Comparison of ENCODE assay signal across 21 cellular contexts in the genomic region with DNA sequence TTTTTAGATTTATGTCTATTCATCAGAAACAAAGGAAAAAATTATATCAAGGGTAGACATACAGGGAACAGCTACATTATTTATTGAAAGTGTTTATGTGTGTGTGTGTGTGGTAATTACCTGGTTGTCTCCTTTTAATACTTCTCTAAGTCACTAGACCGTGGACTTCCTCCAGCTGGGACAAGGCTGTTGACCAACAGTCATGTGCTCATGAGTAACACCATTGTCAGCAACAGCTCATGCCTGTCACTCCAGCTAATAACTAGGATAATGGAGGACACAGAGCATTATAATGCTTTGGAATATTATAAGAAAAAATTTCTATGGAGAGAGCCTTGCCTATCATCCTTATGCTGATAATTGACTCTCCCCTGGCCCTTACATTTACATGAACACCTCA.
A peak's percentile ranks its signal among the peaks of the same experiment; 100 is the strongest.
DNase-seq lines count a peak whose midpoint lies in the region; ATAC-seq and TF ChIP-seq lines count a peak whose summit lies in the region.
"Had no signal": no experiment of that assay in that cellular context is flagged by ENCODE, and none has a peak within 500 bp of the region (broad histone marks: within the 10 kb centered on the region; RNA-seq: fewer than 3 reads in every experiment).

No MANE protein-coding gene starts in this region.

- 83% methylated on average over 1 of the region's 1 CpG for WGBS in mesenchymal stem cell

- H3K27ac Mint-ChIP-seq in CD8-positive, alpha-beta T cell, result no peak overlapping the region
- H3K27ac Mint-ChIP-seq: activated naive CD8-positive, alpha-beta T cell; activated T-helper 1 cell treated with anti-CD3 and anti-CD28 coated beads, Interleukin-12 subunit alpha, Interleukin-12 subunit beta, Interleukin-2, Interleukin-4 antibody, amounts not matched to agents 30 ng/mL and 10 ng/mL and 1 ng/mL, durations not matched to agents 14 hours and 24 hours and 36 hours; brain; CD4-positive, alpha-beta memory T cell had no signal

- H2AFZ ChIP-seq in mesenchymal stem cell (ENCODE audit: low read depth, low read length), result no peak overlapping the region

- POLR2A ChIA-PET in CD8-positive, alpha-beta T cell (lab: Charles Lee), result no interaction called here

- H2BK5ac ChIP-seq in mesenchymal stem cell (ENCODE audit: low read depth, low read length, poor library complexity, severe bottlenecking), result no peak overlapping the region

- no peak overlapping the region for H4K91ac ChIP-seq in mesenchymal stem cell (ENCODE audit: low read length)

- peaks cover 4% of the 10 kb centered on the region for H3K9me3 ChIP-seq in mesenchymal stem cell (ENCODE audit: control insufficient read depth, low read length)
- no peaks in the 10 kb centered on the region for H3K9me3 ChIP-seq in CD8-positive, alpha-beta T cell (ENCODE audit: low read length)
- H3K9me3 ChIP-seq: neutrophil, right atrium auricular region had no signal

- no peak overlapping the region for H3K4me2 ChIP-seq in mesenchymal stem cell (ENCODE audit: low read length, poor library complexity, severe bottlenecking)

- H3K4me1 Mint-ChIP-seq in CD8-positive, alpha-beta T cell (ENCODE audit: low read depth), result no peaks in the 10 kb centered on the region
- H3K4me1 Mint-ChIP-seq: CD4-positive, alpha-beta memory T cell had no signal

- no peak for ATAC-seq in HG03521 (IDR thresholded peaks at IDR 0.05; ENCODE audit: unreplicated experiment)
- no peak for ATAC-seq in CD8-positive, alpha-beta T cell

- H2AK5ac ChIP-seq in mesenchymal stem cell (ENCODE audit: low read length, severe bottlenecking), result no peak overlapping the region

- CTCF ChIA-PET in CD8-positive, alpha-beta T cell (lab: Charles Lee), result no interaction called here

- H3K23ac ChIP-seq in mesenchymal stem cell (ENCODE audit: low read length in 2 of 2), result no peak overlapping the region

- H2BK120ac ChIP-seq in mesenchymal stem cell (ENCODE audit: low read depth, low read length), result no peak overlapping the region

- intact Hi-C loops in CD8-positive, alpha-beta T cell (cut with DNase I, micrococcal nuclease), result no loop called here

- H3K79me1 ChIP-seq in mesenchymal stem cell (replicated peaks; ENCODE audit: low read length, poor library complexity, severe bottlenecking), result no peaks in the 10 kb centered on the region

- H3K4me1 ChIP-seq in mesenchymal stem cell (ENCODE audit: control insufficient read depth, insufficient read depth, low read depth, low read length), result no peaks in the 10 kb centered on the region
- H3K4me1 ChIP-seq in CD8-positive, alpha-beta T cell (ENCODE audit: insufficient read depth, low read length), result no peaks in the 10 kb centered on the region
- H3K4me1 ChIP-seq: left ventricle myocardium inferior, right atrium auricular region had no signal

- 0 out of 2 replicates have a peak, but pooled peaks have one; percentile 16 for TF ChIP-seq EP300 in Ishikawa (IDR thresholded peaks at IDR 0.05; ENCODE audit: borderline replicate concordance)

- H3K36me3 Mint-ChIP-seq in CD8-positive, alpha-beta T cell, result no peaks in the 10 kb centered on the region
- H3K36me3 Mint-ChIP-seq: activated naive CD8-positive, alpha-beta T cell; brain; CD4-positive, alpha-beta memory T cell had no signal

- no peak overlapping the region for H3K4me3 Mint-ChIP-seq in CD8-positive, alpha-beta T cell
- H3K4me3 Mint-ChIP-seq: activated naive CD8-positive, alpha-beta T cell; activated T-helper 1 cell treated with anti-CD3 and anti-CD28 coated beads, Interleukin-12 subunit alpha, Interleukin-12 subunit beta, Interleukin-2, Interleukin-4 antibody, amounts not matched to agents 30 ng/mL and 10 ng/mL and 1 ng/mL, durations not matched to agents 14 hours and 24 hours and 36 hours; brain; CD4-positive, alpha-beta memory T cell had no signal

- H3K9ac ChIP-seq in mesenchymal stem cell (ENCODE audit: low read length), result no peak overlapping the region

- no peak overlapping the region for H3K18ac ChIP-seq in mesenchymal stem cell (ENCODE audit: low read depth in 1 of 2, low read length in 2 of 2)

- no peak for TF ChIP-seq RAD21 in Ishikawa (IDR thresholded peaks at IDR 0.05; ENCODE audit: low read depth)

- H3K27me3 ChIP-seq in mesenchymal stem cell (ENCODE audit: control insufficient read depth in 1 of 2, insufficient read depth in 1 of 2, low read length in 2 of 2), result no peaks in the 10 kb centered on the region
- no peaks in the 10 kb centered on the region for H3K27me3 ChIP-seq in CD8-positive, alpha-beta T cell (ENCODE audit: insufficient read depth, low read length)
- H3K27me3 ChIP-seq: neutrophil, right atrium auricular region had no signal

- TF ChIP-seq CTCF in epithelial cell of esophagus (IDR thresholded peaks at IDR 0.05; ENCODE audit: insufficient read depth, low read depth, low read length, missing control alignments), result no peak
- no peak for TF ChIP-seq CTCF in CD8-positive, alpha-beta T cell (IDR thresholded peaks at IDR 0.05)

- H3K27ac ChIP-seq in mesenchymal stem cell (ENCODE audit: low read length, poor library complexity, severe bottlenecking), result no peak overlapping the region
- no peak overlapping the region for H3K27ac ChIP-seq in CD8-positive, alpha-beta T cell (ENCODE audit: low read depth, low read length)
- H3K27ac ChIP-seq: left ventricle myocardium inferior, neutrophil, right atrium auricular region had no signal

- no peak overlapping the region for H3K14ac ChIP-seq in mesenchymal stem cell (ENCODE audit: low read length in 2 of 2)

- peak; percentile 36 for DNase-seq in AG08395 (ENCODE audit: low spot score)
- DNase-seq in epithelial cell of esophagus (ENCODE audit: low read depth), result peak; percentile 53
- peak; percentile 13 for DNase-seq in mesenchymal stem cell
- no peak for DNase-seq in activated naive CD4-positive, alpha-beta T cell (lab: John Stamatoyannopoulos, UW)
- no peak for DNase-seq in stimulated activated CD4-positive, alpha-beta T cell treated with anti-CD3 and anti-CD28 coated beads, Interleukin-4, amount 100 ng/mL, for 24 hours
- DNase-seq in CD8-positive, alpha-beta T cell, result no peak
- DNase-seq: activated CD8-positive, alpha-beta memory T cell treated with anti-CD3 and anti-CD28 coated beads for 24 hours; CD4-positive, alpha-beta memory T cell; cortex of kidney; foreskin melanocyte; left ventricle myocardium inferior; NCI-H1417 treated with DMSO at 0.1 percent for 48 hours; NCI-H2171 treated with DMSO at 0.1 percent for 48 hours; OCI-M1 had no signal

- H3K4ac ChIP-seq in mesenchymal stem cell (ENCODE audit: low read depth in 1 of 2, low read length in 2 of 2), result no peak overlapping the region

- H3K4me3 ChIP-seq in epithelial cell of esophagus (ENCODE audit: low read length), result no peak overlapping the region
- no peak overlapping the region for H3K4me3 ChIP-seq in mesenchymal stem cell (ENCODE audit: insufficient read depth in 1 of 2, low read depth in 1 of 2, low read length in 2 of 2)
- no peak overlapping the region for H3K4me3 ChIP-seq in CD8-positive, alpha-beta T cell (ENCODE audit: low read depth, low read length)
- H3K4me3 ChIP-seq: left ventricle myocardium inferior, right atrium auricular region had no signal

- H2BK12ac ChIP-seq in mesenchymal stem cell (ENCODE audit: low read length in 2 of 2), result no peak overlapping the region

- no peaks in the 10 kb centered on the region for H3K36me3 ChIP-seq in mesenchymal stem cell (ENCODE audit: control insufficient read depth in 1 of 2, insufficient read depth in 2 of 2, low read depth in 1 of 2, low read length in 2 of 2)
- no peaks in the 10 kb centered on the region for H3K36me3 ChIP-seq in CD8-positive, alpha-beta T cell (ENCODE audit: insufficient read depth, low read length)
- H3K36me3 ChIP-seq: left ventricle myocardium inferior, neutrophil, right atrium auricular region had no signal

- H3K27me3 Mint-ChIP-seq in CD8-positive, alpha-beta T cell (ENCODE audit: low read depth), result no peaks in the 10 kb centered on the region
- H3K27me3 Mint-ChIP-seq: activated naive CD8-positive, alpha-beta T cell; brain; CD4-positive, alpha-beta memory T cell had no signal

- peaks cover 2% of the 10 kb centered on the region for H3K9me3 Mint-ChIP-seq in CD8-positive, alpha-beta T cell

- no peak overlapping the region for H4K8ac ChIP-seq in mesenchymal stem cell (ENCODE audit: low read length)

- no peak overlapping the region for H2BK15ac ChIP-seq in mesenchymal stem cell (ENCODE audit: low read depth, poor library complexity, severe bottlenecking)

TF ChIP-seq in Ishikawa, 13 proteins besides CTCF, POLR2A, EP300 and RAD21 (continues in another document):
- no peak for TF ChIP-seq CREB1 (IDR thresholded peaks at IDR 0.05; ENCODE audit: low read depth)
- TF ChIP-seq, protein P1, sequence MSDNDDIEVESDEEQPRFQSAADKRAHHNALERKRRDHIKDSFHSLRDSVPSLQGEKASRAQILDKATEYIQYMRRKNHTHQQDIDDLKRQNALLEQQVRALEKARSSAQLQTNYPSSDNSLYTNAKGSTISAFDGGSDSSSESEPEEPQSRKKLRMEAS (IDR thresholded peaks at IDR 0.05), result no peak
- no peak for TF ChIP-seq CEBPB (IDR thresholded peaks at IDR 0.05)
- no peak for TF ChIP-seq YY1 (IDR thresholded peaks at IDR 0.05; ENCODE audit: low read depth)
- no peak for TF ChIP-seq TCF12 (IDR thresholded peaks at IDR 0.05; ENCODE audit: low read depth)
- no peak for TF ChIP-seq TAF1 (IDR thresholded peaks at IDR 0.05; ENCODE audit: low read depth)
- TF ChIP-seq, protein P2, sequence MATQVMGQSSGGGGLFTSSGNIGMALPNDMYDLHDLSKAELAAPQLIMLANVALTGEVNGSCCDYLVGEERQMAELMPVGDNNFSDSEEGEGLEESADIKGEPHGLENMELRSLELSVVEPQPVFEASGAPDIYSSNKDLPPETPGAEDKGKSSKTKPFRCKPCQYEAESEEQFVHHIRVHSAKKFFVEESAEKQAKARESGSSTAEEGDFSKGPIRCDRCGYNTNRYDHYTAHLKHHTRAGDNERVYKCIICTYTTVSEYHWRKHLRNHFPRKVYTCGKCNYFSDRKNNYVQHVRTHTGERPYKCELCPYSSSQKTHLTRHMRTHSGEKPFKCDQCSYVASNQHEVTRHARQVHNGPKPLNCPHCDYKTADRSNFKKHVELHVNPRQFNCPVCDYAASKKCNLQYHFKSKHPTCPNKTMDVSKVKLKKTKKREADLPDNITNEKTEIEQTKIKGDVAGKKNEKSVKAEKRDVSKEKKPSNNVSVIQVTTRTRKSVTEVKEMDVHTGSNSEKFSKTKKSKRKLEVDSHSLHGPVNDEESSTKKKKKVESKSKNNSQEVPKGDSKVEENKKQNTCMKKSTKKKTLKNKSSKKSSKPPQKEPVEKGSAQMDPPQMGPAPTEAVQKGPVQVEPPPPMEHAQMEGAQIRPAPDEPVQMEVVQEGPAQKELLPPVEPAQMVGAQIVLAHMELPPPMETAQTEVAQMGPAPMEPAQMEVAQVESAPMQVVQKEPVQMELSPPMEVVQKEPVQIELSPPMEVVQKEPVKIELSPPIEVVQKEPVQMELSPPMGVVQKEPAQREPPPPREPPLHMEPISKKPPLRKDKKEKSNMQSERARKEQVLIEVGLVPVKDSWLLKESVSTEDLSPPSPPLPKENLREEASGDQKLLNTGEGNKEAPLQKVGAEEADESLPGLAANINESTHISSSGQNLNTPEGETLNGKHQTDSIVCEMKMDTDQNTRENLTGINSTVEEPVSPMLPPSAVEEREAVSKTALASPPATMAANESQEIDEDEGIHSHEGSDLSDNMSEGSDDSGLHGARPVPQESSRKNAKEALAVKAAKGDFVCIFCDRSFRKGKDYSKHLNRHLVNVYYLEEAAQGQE (IDR thresholded peaks at IDR 0.05; ENCODE audit: low read depth), result no peak
- no peak for TF ChIP-seq FOXM1 (IDR thresholded peaks at IDR 0.05; ENCODE audit: borderline replicate concordance, low read depth)

Comparison
In these comparisons a context has a peak if more than half of its experiments do, and no peak if none do; other contexts are left out.
1. DNase-seq: peak in AG08395 (single experiment), epithelial cell of esophagus (single experiment) and mesenchymal stem cell (single experiment); none in activated naive CD4-positive, alpha-beta T cell (0 of 4), stimulated activated CD4-positive, alpha-beta T cell treated with anti-CD3 and anti-CD28 coated beads, Interleukin-4, amount 100 ng/mL, for 24 hours (single experiment) and CD8-positive, alpha-beta T cell (0 of 7).